ENCODE assay signal across 8 cellular contexts in the genomic region with DNA sequence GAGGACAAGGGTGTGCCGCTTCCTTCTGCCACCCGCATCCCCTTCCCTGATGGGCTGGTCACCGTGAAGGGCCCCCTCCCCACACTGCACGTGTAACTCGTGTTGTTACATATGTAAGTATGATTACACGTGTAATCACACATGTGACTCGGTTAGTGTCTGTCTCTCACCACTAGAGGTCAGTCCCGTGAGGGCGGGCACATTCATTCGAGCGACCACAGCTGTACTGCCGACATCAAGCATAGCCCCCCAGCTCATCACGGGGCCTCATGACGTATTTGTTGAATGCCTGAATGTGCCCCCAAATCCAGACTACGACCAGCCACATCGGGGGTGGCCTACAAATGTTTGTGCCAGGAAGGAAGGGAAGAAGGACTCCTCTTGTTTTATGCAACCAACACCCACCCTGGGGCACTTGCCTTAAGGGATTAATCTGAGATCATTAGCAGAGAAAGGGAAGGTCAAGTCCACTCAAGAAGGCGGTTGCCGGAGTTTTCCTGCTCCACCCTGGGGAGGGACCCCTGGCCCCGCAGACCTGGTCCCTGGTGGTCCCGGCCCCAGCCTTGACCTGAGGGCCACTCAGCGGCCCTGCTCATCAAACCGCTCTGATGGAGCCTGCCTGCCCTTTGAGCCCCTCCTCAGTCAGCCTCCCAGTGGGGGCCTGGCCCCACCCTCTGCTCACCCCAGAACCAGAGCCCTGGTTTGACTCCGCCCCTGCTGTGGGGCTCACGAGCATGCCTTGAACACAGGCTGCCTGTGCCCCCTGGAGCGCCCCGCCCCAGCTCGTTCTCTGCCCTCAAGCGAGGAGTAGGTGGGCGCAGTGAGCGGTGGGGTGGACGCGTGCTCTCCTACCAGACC. TPM values are rescaled to one million over a fixed set of nuclear protein-coding genes. Genes with fewer than 3 reads are reported as not detected.
DNase-seq lines count a peak whose midpoint lies in the region; ATAC-seq and TF ChIP-seq lines count a peak whose summit lies in the region.

No MANE protein-coding gene starts in this region.

- H3K27ac Mint-ChIP-seq in activated naive CD4-positive, alpha-beta T cell treated with anti-CD3 and anti-CD28 coated beads, Interleukin-2, amount 50 U/mL, for 24 hours = no peak overlapping the region

- ATAC-seq in GM18867 (IDR thresholded peaks at IDR 0.05; ENCODE audit: unreplicated experiment) (peak; percentile 86), HG03097 (IDR thresholded peaks at IDR 0.05; ENCODE audit: low FRiP score, unreplicated experiment) (peak; percentile 54), HG03439 (IDR thresholded peaks at IDR 0.05; ENCODE audit: unreplicated experiment) (no peak)

- H3K79me2 ChIP-seq in OCI-LY7 (ENCODE audit: insufficient read depth, low read depth, low read length) = no peaks in the 10 kb centered on the region

- no peaks in the 10 kb centered on the region for H3K9me3 Mint-ChIP-seq in activated naive CD4-positive, alpha-beta T cell treated with anti-CD3 and anti-CD28 coated beads, Interleukin-2, amount 50 U/mL, for 24 hours

- no peaks in the 10 kb centered on the region for H3K9me3 ChIP-seq in OCI-LY7 (ENCODE audit: low read length)

- H3K4me1 Mint-ChIP-seq in activated naive CD4-positive, alpha-beta T cell treated with anti-CD3 and anti-CD28 coated beads, Interleukin-2, amount 50 U/mL, for 24 hours = peaks cover 5% of the 10 kb centered on the region

- CTCF ChIA-PET in OCI-LY7 (lab: Charles Lee; ENCODE audit: unreplicated experiment) = no interaction called here

- no peak overlapping the region for H3K4me3 ChIP-seq in OCI-LY7 (ENCODE audit: low read depth, low read length, poor library complexity, severe bottlenecking)

- peaks cover 3% of the 10 kb centered on the region for H3K4me1 ChIP-seq in OCI-LY7 (ENCODE audit: insufficient read depth, low read length, poor library complexity, severe bottlenecking)

- no peaks in the 10 kb centered on the region for H3K9me2 ChIP-seq in OCI-LY7 (ENCODE audit: insufficient read depth, low read length)

- peak; percentile 82 for TF ChIP-seq CTCF in OCI-LY7 (conservative IDR thresholded peaks at IDR 0.05; ENCODE audit: low read length)

- no peak overlapping the region for H3K27ac ChIP-seq in OCI-LY7 (ENCODE audit: low read depth, low read length, poor library complexity, severe bottlenecking)

- intact Hi-C loops in OCI-LY7 (cut with micrococcal nuclease; ENCODE audit: unreplicated experiment) = no loop called here

- H3K4me3 Mint-ChIP-seq in activated naive CD4-positive, alpha-beta T cell treated with anti-CD3 and anti-CD28 coated beads, Interleukin-2, amount 50 U/mL, for 24 hours = peak overlapping the region; percentile 74

- H4K20me1 ChIP-seq in OCI-LY7 (ENCODE audit: insufficient read depth, low read length) = no peaks in the 10 kb centered on the region

- DNase-seq in AG08396 (ENCODE audit: low spot score) (peak; percentile 67), OCI-LY7 (ENCODE audit: low spot score) (peak; percentile 66), iPS-NIHi11 (ENCODE audit: low spot score) (peak; percentile 74)
- DNase-seq in stimulated activated CD4-positive, alpha-beta T cell treated with anti-CD3 and anti-CD28 coated beads, TNF-alpha, amount 100 ng/mL, for 48 hours (ENCODE audit: low read depth in 3 of 3) = peak; percentile 21 to 49 (median 23)

- H3K36me3 ChIP-seq in OCI-LY7 (ENCODE audit: insufficient read depth, low read length) = no peaks in the 10 kb centered on the region

- BruUV-seq in OCI-LY7 (replicated peaks; lab: Mats Ljungman, UMichigan) = no TSS peak

- peak overlapping the region; percentile 73; the same call in 1 of the 2 replicates for H2AFZ ChIP-seq in OCI-LY7 (ENCODE audit: low read length)

- H3K4me2 ChIP-seq in OCI-LY7 (ENCODE audit: low read length) = peak overlapping the region; percentile 5; the same call in 1 of the 2 replicates

- H3K27me3 Mint-ChIP-seq in activated naive CD4-positive, alpha-beta T cell treated with anti-CD3 and anti-CD28 coated beads, Interleukin-2, amount 50 U/mL, for 24 hours = peaks cover 3% of the 10 kb centered on the region

- POLR2A ChIA-PET in OCI-LY7 (lab: Charles Lee) = no interaction called here

- no peaks in the 10 kb centered on the region for H3K36me3 Mint-ChIP-seq in activated naive CD4-positive, alpha-beta T cell treated with anti-CD3 and anti-CD28 coated beads, Interleukin-2, amount 50 U/mL, for 24 hours

RNA-seq across cellular contexts. Expression of a gene that starts 52.8 kb away (rescaled TPM):
- total RNA-seq in OCI-LY7 (2014; rRNA removed; shearing (Covaris generic)) = not detected in 2 replicates
- not detected in 2 replicates for total RNA-seq in OCI-LY7 (2022)

Comparison
In these comparisons a context has a peak if more than half of its experiments do, and no peak if none do; other contexts are left out.
1. DNase-seq: peak in every context shown above with its lines; median percentile 74 in iPS-NIHi11; 67 in AG08396; 66 in OCI-LY7; 23 in stimulated activated CD4-positive, alpha-beta T cell treated with anti-CD3 and anti-CD28 coated beads, TNF-alpha, amount 100 ng/mL, for 48 hours.